ENCODE assay signal across 8 cellular contexts in genomic region chr9:128067898-128068655, GRCh38. TPM values are rescaled to one million over a fixed set of nuclear protein-coding genes. Genes with fewer than 3 reads are reported as not detected.
DNase-seq lines count a peak whose midpoint lies in the region; ATAC-seq and TF ChIP-seq lines count a peak whose summit lies in the region.

Gene SLC25A25, plus strand, starts transcription at chr9:128068232. Its CDS starts 88 bp downstream, at chr9:128068320.

- H3K4me3 ChIP-seq in PC-3 (ENCODE audit: low read length), result peak within 1 kb of the TSS; percentile 95
- peak within 1 kb of the TSS; percentile 96 for H3K4me3 ChIP-seq in epithelial cell of proximal tubule (ENCODE audit: low read depth, low read length)
- peak within 1 kb of the TSS; percentile 95 to 96 for H3K4me3 ChIP-seq in mucosa of rectum (ENCODE audit: low read length in 2 of 2)

- H3K27ac ChIP-seq in PC-3 (ENCODE audit: low read length) (peak within 1 kb of the TSS; percentile 96), mucosa of rectum (ENCODE audit: low read depth in 2 of 2, low read length in 2 of 2) (peak within 1 kb of the TSS; percentile 99 to 100)

- no peak for TF ChIP-seq EP300 in Ishikawa (IDR thresholded peaks at IDR 0.05; ENCODE audit: borderline replicate concordance)

- DNase-seq in DMS 273 treated with DMSO at 0.1 percent for 48 hours (lab: John Stamatoyannopoulos, UW), result peak; percentile 98
- DNase-seq in PC-3, result peak; percentile 98
- DNase-seq in activated T-cell treated with anti-CD3 and anti-CD28 coated beads for 48 hours (ENCODE audit: low read depth), result peak; percentile 100
- DNase-seq in epithelial cell of proximal tubule (ENCODE audit: low read depth), result peak; percentile 89
- peak; percentile 100 for DNase-seq in stimulated activated CD8-positive, alpha-beta memory T cell treated with anti-CD3 and anti-CD28 coated beads, Interleukin-4, amount 100 ng/mL, for 48 hours

- H3K4me1 ChIP-seq in PC-3 (ENCODE audit: insufficient read depth, low read length) (peaks cover 37% of the 10 kb centered on the region), mucosa of rectum (ENCODE audit: control insufficient read depth in 2 of 2, insufficient read depth in 2 of 2, low read length in 2 of 2) (peaks cover 30 to 36% of the 10 kb centered on the region in 2 donors)

- POLR2A ChIA-PET in PC-3 (lab: Charles Lee; ENCODE audit: unreplicated experiment), result interaction anchor here (1.0 kb wide), 1 partner anchor 11 kb away, joined by 4 read pairs; no protein-coding TSS in a partner anchor

- H3K36me3 ChIP-seq in PC-3 (ENCODE audit: low read depth, low read length) (no peaks in the 10 kb centered on the region), mucosa of rectum (ENCODE audit: control insufficient read depth in 2 of 2, insufficient read depth in 2 of 2, low read length in 2 of 2) (peaks cover 4 to 7% of the 10 kb centered on the region in 2 donors)

- ATAC-seq in GM21576 (IDR thresholded peaks at IDR 0.05; ENCODE audit: unreplicated experiment) (peak; percentile 57), PC-3 (peak; percentile 79)

- peaks cover 7% of the 10 kb centered on the region for H3F3A ChIP-seq in PC-3 (ENCODE audit: low read length, unreplicated experiment)

- H3K4me2 ChIP-seq in PC-3 (ENCODE audit: low read length), result peak within 1 kb of the TSS; percentile 99

- H3K79me2 ChIP-seq in PC-3 (ENCODE audit: low read length), result peaks cover 63% of the 10 kb centered on the region

- BruUV-seq in PC-3 (replicated peaks; lab: Mats Ljungman, UMichigan), result no TSS peak

- TF ChIP-seq RAD21 in Ishikawa (IDR thresholded peaks at IDR 0.05; ENCODE audit: low read depth), result no peak

- TF ChIP-seq CTCF in PC-3 (conservative IDR thresholded peaks at IDR 0.05; ENCODE audit: low read depth, low read length) (no peak), epithelial cell of proximal tubule (conservative IDR thresholded peaks at IDR 0.05; ENCODE audit: low read depth, low read length) (no peak)

- no peaks in the 10 kb centered on the region for H4K20me1 ChIP-seq in PC-3 (ENCODE audit: low read length)

- H2AFZ ChIP-seq in PC-3 (ENCODE audit: low read length), result peak within 1 kb of the TSS; percentile 95

- H3K9me3 ChIP-seq in PC-3 (ENCODE audit: low read length), result no peaks in the 10 kb centered on the region
- no peaks in the 10 kb centered on the region for H3K9me3 ChIP-seq in mucosa of rectum (ENCODE audit: control insufficient read depth in 2 of 2, low read length in 2 of 2)

- H3K9me2 ChIP-seq in PC-3 (replicated peaks; ENCODE audit: low read length), result no peaks in the 10 kb centered on the region

- H3K27me3 ChIP-seq in PC-3 (ENCODE audit: low read length) (no peaks in the 10 kb centered on the region), mucosa of rectum (ENCODE audit: control insufficient read depth in 2 of 2, insufficient read depth in 2 of 2, low read length in 2 of 2) (no peaks in the 10 kb centered on the region)

- intact Hi-C loops in PC-3 (cut with micrococcal nuclease), result loop anchor here (2.0 kb wide), 1 partner anchor 27 kb away; no protein-coding TSS in a partner anchor

- CTCF ChIA-PET in PC-3 (lab: Charles Lee), result no interaction called here

- H3K9ac ChIP-seq in PC-3 (ENCODE audit: low read length), result peak within 1 kb of the TSS; percentile 93
- peak within 1 kb of the TSS; percentile 97 to 98 for H3K9ac ChIP-seq in mucosa of rectum (ENCODE audit: low read depth in 1 of 2, low read length in 2 of 2)

TF ChIP-seq in Ishikawa, 13 proteins besides CTCF, POLR2A, EP300 and RAD21:
- TF ChIP-seq TCF12 (IDR thresholded peaks at IDR 0.05; ENCODE audit: low read depth) (no peak), CEBPB (IDR thresholded peaks at IDR 0.05) (no peak), USF1 (IDR thresholded peaks at IDR 0.05) (peak; percentile 46; the same call in 1 of the 2 replicates), EGR1 (IDR thresholded peaks at IDR 0.05) (peak; percentile 76), NFIC (IDR thresholded peaks at IDR 0.05) (no peak; the same call in 1 of the 2 replicates), CREB1 (IDR thresholded peaks at IDR 0.05; ENCODE audit: low read depth) (no peak), MAX (IDR thresholded peaks at IDR 0.05) (no peak; the same call in 1 of the 2 replicates), YY1 (IDR thresholded peaks at IDR 0.05; ENCODE audit: low read depth) (no peak), TEAD4 (IDR thresholded peaks at IDR 0.05) (no peak), TAF1 (IDR thresholded peaks at IDR 0.05; ENCODE audit: low read depth) (peak; percentile 50; the same call in 1 of the 2 replicates), ZBTB7A (IDR thresholded peaks at IDR 0.05; ENCODE audit: low read depth) (no peak; the same call in 1 of the 2 replicates), REST (IDR thresholded peaks at IDR 0.05; ENCODE audit: low read depth) (no peak), FOXM1 (IDR thresholded peaks at IDR 0.05; ENCODE audit: borderline replicate concordance, low read depth) (no peak)

RNA-seq across cellular contexts. Expression of gene SLC25A25, which starts in this region (rescaled TPM):
- total RNA-seq in PC-3 (2014; rRNA removed), result 25.2 and 37.0 TPM in 2 replicates
- 7.3 and 12.2 TPM in 2 replicates for total RNA-seq in epithelial cell of proximal tubule

Comparison
In these comparisons a context has a peak if more than half of its experiments do, and no peak if none do; other contexts are left out.
1. Peak in every context shown above with its lines: DNase-seq, ATAC-seq, H3K4me3 ChIP-seq and H3K27ac ChIP-seq.